Comparison of ENCODE assay signal across 20 cellular contexts in genomic region chr2:135945521-135945920, GRCh38.
"Had no signal": no experiment of that assay in that cellular context is flagged by ENCODE, and none has a peak within 500 bp of the region (broad histone marks: within the 10 kb centered on the region; RNA-seq: fewer than 3 reads in every experiment).

No MANE protein-coding gene starts in this region.

- H3K27ac Mint-ChIP-seq: activated naive CD8-positive, alpha-beta T cell treated with anti-CD3 and anti-CD28 coated beads, Interleukin-2, amount 10 ng/mL, durations not matched to agents 7 days and 5 days; T-helper 2 cell treated with Interferon-gamma antibody and Interleukin-4, amounts not matched to agents 5 μg/mL and 100 μg/mL, for 36 hours; WTC11 had no signal

- H3K9me3 ChIP-seq: colonic mucosa, gastroesophageal sphincter, ovary, right lobe of liver, stomach had no signal

- H3K27ac ChIP-seq: colonic mucosa, gastroesophageal sphincter, heart left ventricle, ovary, psoas muscle, right lobe of liver, stomach had no signal

- H3K36me3 ChIP-seq: colonic mucosa, ovary had no signal

- H3K27me3 ChIP-seq: colonic mucosa, gastroesophageal sphincter, heart left ventricle, ovary, right lobe of liver, stomach had no signal

- DNase-seq: activated CD4-positive, alpha-beta T cell treated with anti-CD3 and anti-CD28 coated beads for 36 hours; activated CD4-positive, alpha-beta T cell treated with anti-CD3 and anti-CD28 coated beads, Interleukin-2, amount 50 U/mL, for 48 hours; activated naive CD8-positive, alpha-beta T cell treated with anti-CD3 and anti-CD28 coated beads, Interleukin-2, amount 10 ng/mL, durations not matched to agents 7 days and 5 days; central memory CD4-positive, alpha-beta T cell; colonic mucosa; erythroblast; heart left ventricle; ovary; psoas muscle; right lobe of liver; small intestine; stimulated activated CD4-positive, alpha-beta T cell treated with anti-CD3 and anti-CD28 coated beads, Interleukin-15, amount 100 ng/mL, for 24 hours; stimulated activated CD4-positive, alpha-beta T cell treated with anti-CD3 and anti-CD28 coated beads, Interleukin-4, amount 100 ng/mL, for 1 hour; stomach; trophoblast cell had no signal

- H3K4me3 Mint-ChIP-seq: activated CD4-positive, alpha-beta T cell treated with anti-CD3 and anti-CD28 coated beads for 36 hours; activated naive CD8-positive, alpha-beta T cell treated with anti-CD3 and anti-CD28 coated beads, Interleukin-2, amount 10 ng/mL, durations not matched to agents 7 days and 5 days; brain; memory B cell; T-helper 2 cell treated with Interferon-gamma antibody and Interleukin-4, amounts not matched to agents 5 μg/mL and 100 μg/mL, for 36 hours; WTC11 had no signal

- FAIRE-seq: small intestine had no signal

- ATAC-seq: activated CD4-positive, alpha-beta T cell treated with anti-CD3 and anti-CD28 coated beads for 36 hours; gastroesophageal sphincter; heart left ventricle; psoas muscle; right lobe of liver; WTC11 had no signal

- H3K4me3 ChIP-seq: colonic mucosa, gastroesophageal sphincter, heart left ventricle, ovary, psoas muscle, right lobe of liver, stomach had no signal

- H3K9me3 Mint-ChIP-seq: memory B cell had no signal

- H3K27me3 Mint-ChIP-seq: activated CD4-positive, alpha-beta T cell treated with anti-CD3 and anti-CD28 coated beads for 36 hours; activated naive CD8-positive, alpha-beta T cell treated with anti-CD3 and anti-CD28 coated beads, Interleukin-2, amount 10 ng/mL, durations not matched to agents 7 days and 5 days; brain; memory B cell had no signal

- H3K4me1 ChIP-seq: colonic mucosa, right lobe of liver had no signal
